22 cellular contexts compared by ENCODE assay signal in the genomic region with DNA sequence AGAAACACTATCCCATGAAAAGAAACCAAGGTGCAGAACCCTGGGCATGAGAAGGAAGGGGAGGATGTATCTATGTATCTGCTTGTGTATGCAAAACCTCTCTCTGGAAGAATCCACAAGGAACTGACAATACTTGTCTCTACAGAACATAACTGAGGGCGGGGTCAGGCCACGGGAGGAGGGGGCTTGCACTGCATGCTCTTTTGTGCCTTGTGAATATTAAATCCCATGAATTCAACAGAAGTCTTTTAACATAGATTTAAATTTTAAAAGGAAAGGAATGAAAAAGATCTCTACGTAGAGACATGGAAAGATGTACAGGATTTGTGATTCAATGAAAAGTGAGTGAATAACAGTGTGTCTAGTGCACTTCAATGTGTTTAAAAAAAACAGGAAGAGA. TPM values are rescaled to one million over a fixed set of nuclear protein-coding genes. Genes with fewer than 3 reads are reported as not detected.
DNase-seq lines count a peak whose midpoint lies in the region; ATAC-seq and TF ChIP-seq lines count a peak whose summit lies in the region.
"Had no signal": no experiment of that assay in that cellular context is flagged by ENCODE, and none has a peak within 500 bp of the region (broad histone marks: within the 10 kb centered on the region; RNA-seq: fewer than 3 reads in every experiment).

No MANE protein-coding gene starts in this region.

- H3K36me3 Mint-ChIP-seq in CD14-positive monocyte = peaks cover 0 to 5% of the 10 kb centered on the region in 2 donors
- peaks cover 12% of the 10 kb centered on the region for H3K36me3 Mint-ChIP-seq in nephron progenitor cell (ENCODE audit: low read depth)
- H3K36me3 Mint-ChIP-seq: CD4-positive, alpha-beta memory T cell had no signal

- in situ Hi-C loops in HAP-1 (cut with MboI; ENCODE audit: low sequenced_read_pairs) = no loop called here

- no peak for TF ChIP-seq EP300 in sigmoid colon (IDR thresholded peaks at IDR 0.05)

- no peaks in the 10 kb centered on the region for H3K79me2 ChIP-seq in osteoblast (ENCODE audit: insufficient read depth, low read length)

- H3K27me3 Mint-ChIP-seq in CD14-positive monocyte (ENCODE audit: low read depth in 3 of 3) (no peaks in the 10 kb centered on the region), nephron progenitor cell (ENCODE audit: low read depth, poor library complexity) (peaks cover 19% of the 10 kb centered on the region)

- peak overlapping the region in 6 of 7 donors; percentile 74 to 95 (median 80) for H3K27ac Mint-ChIP-seq in CD14-positive monocyte
- peak overlapping the region; percentile 48 for H3K27ac Mint-ChIP-seq in nephron progenitor cell
- H3K27ac Mint-ChIP-seq: H9, HFFc6 had no signal

- H2AFZ ChIP-seq in osteoblast (ENCODE audit: low read length) = no peak overlapping the region
- H2AFZ ChIP-seq: GM23248 had no signal

- H3K4me3 ChIP-seq in HAP-1 = no peak overlapping the region
- no peak overlapping the region for H3K4me3 ChIP-seq in osteoblast (ENCODE audit: insufficient read depth, low read length)
- no peak overlapping the region for H3K4me3 ChIP-seq in prostate gland
- H3K4me3 ChIP-seq in sigmoid colon = no peak overlapping the region
- H3K4me3 ChIP-seq: A549; BLaER1 treated with 17β-estradiol and CSF1 and Interleukin-3, amounts not matched to agents 10 nM and 100 nM; GM23248 had no signal

- H3K9me3 Mint-ChIP-seq in CD14-positive monocyte = peaks cover 5 to 12% (median 6%) of the 10 kb centered on the region in 7 donors
- peaks cover 17% of the 10 kb centered on the region for H3K9me3 Mint-ChIP-seq in nephron progenitor cell
- H3K9me3 Mint-ChIP-seq: HFFc6 had no signal

- no peak overlapping the region for H3K4me3 Mint-ChIP-seq in CD14-positive monocyte
- no peak overlapping the region for H3K4me3 Mint-ChIP-seq in nephron progenitor cell
- H3K4me3 Mint-ChIP-seq: H9, HFFc6 had no signal

- 70% methylated on average over 3 of the region's 3 CpGs for WGBS in prostate gland
- WGBS in sigmoid colon, 2 donors = 79 to 83% methylated on average over 3 of the region's 3 CpGs

- H3K4me1 ChIP-seq in HAP-1 (peaks cover 23% of the 10 kb centered on the region), osteoblast (ENCODE audit: insufficient read depth, low read length) (peaks cover 4% of the 10 kb centered on the region), prostate gland (replicated peaks) (no peaks in the 10 kb centered on the region), sigmoid colon (no peaks in the 10 kb centered on the region)
- H3K4me1 ChIP-seq: A549, BE2C had no signal

- no peaks in the 10 kb centered on the region for H4K20me1 ChIP-seq in osteoblast (ENCODE audit: insufficient read depth, low read length)

- TF ChIP-seq POLR2A in prostate gland (IDR thresholded peaks at IDR 0.05) (no peak), sigmoid colon (IDR thresholded peaks at IDR 0.05) (no peak)

- TF ChIP-seq CTCF in CD14-positive monocyte (IDR thresholded peaks at IDR 0.05) (no peak), nephron progenitor cell (IDR thresholded peaks at IDR 0.05) (no peak), osteoblast (IDR thresholded peaks at IDR 0.05; ENCODE audit: extremely low read depth, low read depth, low read length) (no peak), prostate gland (IDR thresholded peaks at IDR 0.05) (no peak), sigmoid colon (IDR thresholded peaks at IDR 0.05) (no peak)

- H3K27me3 ChIP-seq in HAP-1 (ENCODE audit: low read depth) (no peaks in the 10 kb centered on the region), osteoblast (ENCODE audit: insufficient read depth, low read length) (peaks cover 2% of the 10 kb centered on the region), prostate gland (replicated peaks; ENCODE audit: insufficient read depth) (no peaks in the 10 kb centered on the region), sigmoid colon (no peaks in the 10 kb centered on the region)
- H3K27me3 ChIP-seq: BE2C; BLaER1 treated with 17β-estradiol and CSF1 and Interleukin-3, amounts not matched to agents 10 nM and 100 nM had no signal

- DNase-seq in CD14-positive monocyte (ENCODE audit: low spot score) = no peak
- DNase-seq in HAP-1 (ENCODE audit: low spot score in 2 of 2) = peak; percentile 89 to 91
- DNase-seq in nephron progenitor cell = no peak
- DNase-seq in osteoblast (ENCODE audit: insufficient read length, low spot score, missing footprints) = peak; percentile 13
- no peak for DNase-seq in prostate gland (ENCODE audit: low spot score)
- DNase-seq in sigmoid colon = no peak
- DNase-seq: 8988T; ACHN; AML-193; BE2C; Calu3; CD4-positive, alpha-beta memory T cell; COR-L47; DMS53; DMS79 treated with DMSO at 0.1 percent for 48 hours; GF-D8; GM23248; H9; HFFc6 had no signal

- peaks cover 75% of the 10 kb centered on the region for H3K4me1 Mint-ChIP-seq in CD14-positive monocyte
- peaks cover 12% of the 10 kb centered on the region for H3K4me1 Mint-ChIP-seq in nephron progenitor cell

- no peak overlapping the region for H3K4me2 ChIP-seq in osteoblast (ENCODE audit: insufficient read depth, low read length)
- H3K4me2 ChIP-seq: A549; BLaER1 treated with 17β-estradiol and CSF1 and Interleukin-3, amounts not matched to agents 10 nM and 100 nM had no signal

- no peak overlapping the region for H3K27ac ChIP-seq in osteoblast (ENCODE audit: low read depth, low read length)
- no peak overlapping the region for H3K27ac ChIP-seq in prostate gland
- no peak overlapping the region for H3K27ac ChIP-seq in sigmoid colon
- H3K27ac ChIP-seq: A549; BLaER1 treated with 17β-estradiol and CSF1 and Interleukin-3, amounts not matched to agents 10 nM and 100 nM; GM23248 had no signal

- H3K36me3 ChIP-seq in HAP-1 (replicated peaks) = no peaks in the 10 kb centered on the region
- H3K36me3 ChIP-seq in osteoblast (ENCODE audit: insufficient read depth, low read length) = no peaks in the 10 kb centered on the region
- no peaks in the 10 kb centered on the region for H3K36me3 ChIP-seq in prostate gland
- no peaks in the 10 kb centered on the region for H3K36me3 ChIP-seq in sigmoid colon
- H3K36me3 ChIP-seq: BE2C had no signal

- ATAC-seq in HG03439 (IDR thresholded peaks at IDR 0.05; ENCODE audit: unreplicated experiment) = no peak

- intact Hi-C loops in CD14-positive monocyte (cut with micrococcal nuclease) = no loop called here
- intact Hi-C loops in prostate gland (cut with DNase I) = no loop called here
- intact Hi-C loops in sigmoid colon (cut with DNase I) = no loop called here

- H3K9me3 ChIP-seq in HAP-1 (no peaks in the 10 kb centered on the region), osteoblast (ENCODE audit: low read depth, low read length) (no peaks in the 10 kb centered on the region), prostate gland (no peaks in the 10 kb centered on the region), sigmoid colon (no peaks in the 10 kb centered on the region)
- H3K9me3 ChIP-seq: A549, BE2C had no signal

RNA-seq across cellular contexts. Expression of gene RPN1, which starts 57.7 kb away (rescaled TPM):
- polyA plus RNA-seq in CD14-positive monocyte (100 to 1,000 TPM; 354 to 375 TPM), sigmoid colon (100 to 1,000 TPM in 1 of 3 donors, 10 to 100 TPM in 2; 33.6 to 220 (median 55.7) TPM)
- total RNA-seq in osteoblast (467 and 473 TPM in 2 replicates), prostate gland (100 to 1,000 TPM; 291 to 359 TPM), sigmoid colon (100 to 1,000 TPM; 115 to 158 (median 143) TPM)

Comparison
In these comparisons a context has a peak if more than half of its experiments do, and no peak if none do; other contexts are left out.
1. DNase-seq: peak in HAP-1 (2 of 2) and osteoblast (single experiment); none in CD14-positive monocyte (single experiment), nephron progenitor cell (single experiment), prostate gland (single experiment) and sigmoid colon (single experiment).